1 cellular context compared by ENCODE assay signal in genomic region chr1:119007343-119007671, GRCh38.
TF ChIP-seq lines count a peak whose summit lies in the region.

No MANE protein-coding gene starts in this region.

TF ChIP-seq in WTC11, 78 proteins besides CTCF, POLR2A, EP300 and RAD21 (continued from another document):
- TF ChIP-seq, protein P1, sequence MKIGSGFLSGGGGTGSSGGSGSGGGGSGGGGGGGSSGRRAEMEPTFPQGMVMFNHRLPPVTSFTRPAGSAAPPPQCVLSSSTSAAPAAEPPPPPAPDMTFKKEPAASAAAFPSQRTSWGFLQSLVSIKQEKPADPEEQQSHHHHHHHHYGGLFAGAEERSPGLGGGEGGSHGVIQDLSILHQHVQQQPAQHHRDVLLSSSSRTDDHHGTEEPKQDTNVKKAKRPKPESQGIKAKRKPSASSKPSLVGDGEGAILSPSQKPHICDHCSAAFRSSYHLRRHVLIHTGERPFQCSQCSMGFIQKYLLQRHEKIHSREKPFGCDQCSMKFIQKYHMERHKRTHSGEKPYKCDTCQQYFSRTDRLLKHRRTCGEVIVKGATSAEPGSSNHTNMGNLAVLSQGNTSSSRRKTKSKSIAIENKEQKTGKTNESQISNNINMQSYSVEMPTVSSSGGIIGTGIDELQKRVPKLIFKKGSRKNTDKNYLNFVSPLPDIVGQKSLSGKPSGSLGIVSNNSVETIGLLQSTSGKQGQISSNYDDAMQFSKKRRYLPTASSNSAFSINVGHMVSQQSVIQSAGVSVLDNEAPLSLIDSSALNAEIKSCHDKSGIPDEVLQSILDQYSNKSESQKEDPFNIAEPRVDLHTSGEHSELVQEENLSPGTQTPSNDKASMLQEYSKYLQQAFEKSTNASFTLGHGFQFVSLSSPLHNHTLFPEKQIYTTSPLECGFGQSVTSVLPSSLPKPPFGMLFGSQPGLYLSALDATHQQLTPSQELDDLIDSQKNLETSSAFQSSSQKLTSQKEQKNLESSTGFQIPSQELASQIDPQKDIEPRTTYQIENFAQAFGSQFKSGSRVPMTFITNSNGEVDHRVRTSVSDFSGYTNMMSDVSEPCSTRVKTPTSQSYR (CRISPR knock-in tag; IDR thresholded peaks at IDR 0.05), result no peak
- TF ChIP-seq JUN (CRISPR knock-in tag; IDR thresholded peaks at IDR 0.05) (no peak), TP53 (CRISPR knock-in tag; IDR thresholded peaks at IDR 0.05) (no peak), TEAD1 (CRISPR knock-in tag; IDR thresholded peaks at IDR 0.05) (no peak), CREB1 (CRISPR knock-in tag; IDR thresholded peaks at IDR 0.05) (no peak), FOXK1 (CRISPR knock-in tag; IDR thresholded peaks at IDR 0.05) (no peak)
